Comparison of ENCODE assay signal across 13 cellular contexts in the genomic region with DNA sequence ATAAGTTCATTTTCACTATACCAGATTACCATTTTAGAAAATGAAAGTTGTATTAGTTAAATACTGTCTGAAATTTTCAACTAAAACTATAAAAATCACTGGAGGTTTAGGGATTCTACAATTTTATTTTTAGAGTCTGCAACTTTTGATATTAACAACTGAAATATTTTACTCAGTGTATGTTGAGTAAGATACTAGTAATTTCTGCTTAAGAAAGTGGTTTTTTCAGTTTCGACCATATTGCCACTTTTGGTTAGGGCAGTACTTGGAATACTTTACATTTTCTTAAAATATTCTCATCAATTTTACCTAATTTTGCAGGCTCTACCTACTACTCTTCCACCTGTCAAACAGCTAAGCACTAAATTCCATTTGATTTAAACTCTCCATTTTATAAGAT. TPM values are rescaled to one million over a fixed set of nuclear protein-coding genes. Genes with fewer than 3 reads are reported as not detected.
DNase-seq lines count a peak whose midpoint lies in the region; ATAC-seq and TF ChIP-seq lines count a peak whose summit lies in the region.
"Had no signal": no experiment of that assay in that cellular context is flagged by ENCODE, and none has a peak within 500 bp of the region (broad histone marks: within the 10 kb centered on the region; RNA-seq: fewer than 3 reads in every experiment).

No MANE protein-coding gene starts in this region.

- POLR2A ChIA-PET in activated CD4-positive, alpha-beta T cell treated with anti-CD3 and anti-CD28 coated beads for 36 hours (lab: Charles Lee): no interaction called here
- POLR2A ChIA-PET in Panc1 (lab: Charles Lee) (no interaction called here), GM10248 (lab: Yijun Ruan, JAX) (no interaction called here)

- CTCF ChIA-PET in activated CD4-positive, alpha-beta T cell treated with anti-CD3 and anti-CD28 coated beads for 36 hours (lab: Charles Lee): interaction anchor here (0.6 to 1.2 kb wide), 2 partner anchors 15 to 156 kb away, joined by 3 read pairs; no protein-coding TSS in a partner anchor
- CTCF ChIA-PET in Panc1 (lab: Charles Lee) (no interaction called here), GM10248 (lab: Yijun Ruan, JAX) (interaction anchor here (3.7 kb wide), 1 partner anchor 77 kb away, joined by 24 read pairs; a partner anchor contains a TSS)

- H3K4me1 ChIP-seq in Panc1 (ENCODE audit: control insufficient read depth, insufficient read depth, low read length): peaks cover 41% of the 10 kb centered on the region
- peaks cover 0 to 43% (median 19%) of the 10 kb centered on the region in 4 donors for H3K4me1 ChIP-seq in sigmoid colon

- DNase-seq in activated CD4-positive, alpha-beta T cell treated with anti-CD3 and anti-CD28 coated beads for 36 hours: no peak
- no peak for DNase-seq in activated CD4-positive, alpha-beta T cell treated with anti-CD3 and anti-CD28 coated beads for 48 hours
- DNase-seq in Panc1 (ENCODE audit: low read depth, low spot score) (no peak), NK-92 (lab: John Stamatoyannopoulos, UW; ENCODE audit: unreplicated experiment) (no peak), sigmoid colon (no peak), GM10248 (ENCODE audit: extremely low spot score) (no peak)
- no peak for DNase-seq in stimulated activated naive CD8-positive, alpha-beta T cell treated with anti-CD3 and anti-CD28 coated beads, Interleukin-15, Interleukin-2, amounts not matched to agents 100 U/mL and 50 U/mL, for 24 hours
- DNase-seq: ACHN; activated CD4-positive, alpha-beta T cell treated with anti-CD3 and anti-CD28 coated beads, Interleukin-2, amount 50 U/mL, for 48 hours; left ventricle myocardium superior; retina; SJCRH30 had no signal

- intact Hi-C loops in activated CD4-positive, alpha-beta T cell treated with anti-CD3 and anti-CD28 coated beads for 36 hours (cut with DNase I, micrococcal nuclease): loop anchor here in 1 of 2 experiments (1.0 kb wide), 1 partner anchor 162 kb away; no protein-coding TSS in a partner anchor
- intact Hi-C loops in Panc1 (cut with micrococcal nuclease; ENCODE audit: unreplicated experiment) (no loop called here), sigmoid colon (cut with DNase I) (no loop called here)

- in situ Hi-C loops in Panc1 (cut with HindIII; ENCODE audit: low pct_unique_long_range_greater_than_20kb, low sequenced_read_pairs): no loop called here

- no peaks in the 10 kb centered on the region for H3K9me3 Mint-ChIP-seq in activated CD4-positive, alpha-beta T cell treated with anti-CD3 and anti-CD28 coated beads for 36 hours (ENCODE audit: low read depth)

- H3K36me3 ChIP-seq in Panc1 (ENCODE audit: control insufficient read depth, insufficient read depth, low read length) (peaks cover 15% of the 10 kb centered on the region), sigmoid colon (no peaks in the 10 kb centered on the region)

- peaks cover 33% of the 10 kb centered on the region for H3K4me1 Mint-ChIP-seq in activated CD4-positive, alpha-beta T cell treated with anti-CD3 and anti-CD28 coated beads for 36 hours

- H3K27ac ChIP-seq in Panc1 (ENCODE audit: low read length) (peak overlapping the region; percentile 70; the same call in 1 of the 2 replicates), sigmoid colon (peak overlapping the region in 1 of 4 donors; percentile 30)
- H3K27ac ChIP-seq: SJCRH30 had no signal

- ATAC-seq in activated CD4-positive, alpha-beta T cell treated with anti-CD3 and anti-CD28 coated beads for 36 hours: peak; percentile 77
- peak; percentile 61 for ATAC-seq in HG02571 (IDR thresholded peaks at IDR 0.05; ENCODE audit: unreplicated experiment)
- no peak for ATAC-seq in Panc1
- peak; percentile 55 for ATAC-seq in stimulated activated naive CD8-positive, alpha-beta T cell treated with anti-CD3 and anti-CD28 coated beads, Interleukin-15, Interleukin-2, amounts not matched to agents 100 U/mL and 50 U/mL, for 24 hours
- ATAC-seq: left ventricle myocardium superior had no signal

- H3K4me3 Mint-ChIP-seq in activated CD4-positive, alpha-beta T cell treated with anti-CD3 and anti-CD28 coated beads for 36 hours: no peak overlapping the region

- no peak for TF ChIP-seq EP300 in sigmoid colon (IDR thresholded peaks at IDR 0.05)

- H3K4me3 ChIP-seq in Panc1 (ENCODE audit: low read depth in 2 of 2, low read length in 2 of 2) (no peak overlapping the region; a peak in 1 of 4 replicates), sigmoid colon (no peak overlapping the region)
- H3K4me3 ChIP-seq: SJCRH30 had no signal

- no TSS peak for BruUV-seq in Panc1 (replicated peaks; lab: Mats Ljungman, UMichigan)

- H3K27ac Mint-ChIP-seq in activated CD4-positive, alpha-beta T cell treated with anti-CD3 and anti-CD28 coated beads for 36 hours: no peak overlapping the region

- no peak for TF ChIP-seq POLR2A in sigmoid colon (IDR thresholded peaks at IDR 0.05)

- no peak for TF ChIP-seq CTCF in Panc1 (IDR thresholded peaks at IDR 0.05)
- no peak for TF ChIP-seq CTCF in sigmoid colon (IDR thresholded peaks at IDR 0.05)
- TF ChIP-seq CTCF in GM10248 (IDR thresholded peaks at IDR 0.05; ENCODE audit: control extremely low read depth, extremely low read depth, low read depth, missing control alignments): no peak

- peaks cover 15% of the 10 kb centered on the region for H3K27me3 Mint-ChIP-seq in activated CD4-positive, alpha-beta T cell treated with anti-CD3 and anti-CD28 coated beads for 36 hours

- no peaks in the 10 kb centered on the region for H3K9me3 ChIP-seq in Panc1 (ENCODE audit: control insufficient read depth, insufficient read depth, low read depth, low read length)
- H3K9me3 ChIP-seq in sigmoid colon: no peaks in the 10 kb centered on the region
- H3K9me3 ChIP-seq: SJCRH30 had no signal

- 62 to 90% methylated on average over 1 of the region's 1 CpG for WGBS in sigmoid colon, 2 donors

- H3K27me3 ChIP-seq in Panc1 (ENCODE audit: control insufficient read depth, insufficient read depth, low read length): no peaks in the 10 kb centered on the region
- H3K27me3 ChIP-seq in sigmoid colon: peaks cover 0 to 6% (median 0%) of the 10 kb centered on the region in 3 donors
- H3K27me3 ChIP-seq: SJCRH30 had no signal

- H3K36me3 Mint-ChIP-seq in activated CD4-positive, alpha-beta T cell treated with anti-CD3 and anti-CD28 coated beads for 36 hours (ENCODE audit: low read depth): peaks cover 29% of the 10 kb centered on the region

RNA-seq across cellular contexts. Expression of a gene that starts 59.6 kb away (rescaled TPM):
- total RNA-seq in activated CD4-positive, alpha-beta T cell treated with anti-CD3 and anti-CD28 coated beads for 36 hours: under 1 TPM; 0.11 to 0.12 TPM
- total RNA-seq in Panc1 (2021; ENCODE audit: unreplicated experiment) (0.31 TPM), sigmoid colon (1 to 10 TPM in 2 of 4 donors, not detected in 2; 2.5 to 3.4 TPM)
- 0.38 TPM for polyA plus RNA-seq in Panc1 (2012; ENCODE audit: insufficient read length)
- under 1 TPM in 1 of 3 donors, not detected in 2; 0.42 TPM for polyA plus RNA-seq in sigmoid colon
